In the genomic region with DNA sequence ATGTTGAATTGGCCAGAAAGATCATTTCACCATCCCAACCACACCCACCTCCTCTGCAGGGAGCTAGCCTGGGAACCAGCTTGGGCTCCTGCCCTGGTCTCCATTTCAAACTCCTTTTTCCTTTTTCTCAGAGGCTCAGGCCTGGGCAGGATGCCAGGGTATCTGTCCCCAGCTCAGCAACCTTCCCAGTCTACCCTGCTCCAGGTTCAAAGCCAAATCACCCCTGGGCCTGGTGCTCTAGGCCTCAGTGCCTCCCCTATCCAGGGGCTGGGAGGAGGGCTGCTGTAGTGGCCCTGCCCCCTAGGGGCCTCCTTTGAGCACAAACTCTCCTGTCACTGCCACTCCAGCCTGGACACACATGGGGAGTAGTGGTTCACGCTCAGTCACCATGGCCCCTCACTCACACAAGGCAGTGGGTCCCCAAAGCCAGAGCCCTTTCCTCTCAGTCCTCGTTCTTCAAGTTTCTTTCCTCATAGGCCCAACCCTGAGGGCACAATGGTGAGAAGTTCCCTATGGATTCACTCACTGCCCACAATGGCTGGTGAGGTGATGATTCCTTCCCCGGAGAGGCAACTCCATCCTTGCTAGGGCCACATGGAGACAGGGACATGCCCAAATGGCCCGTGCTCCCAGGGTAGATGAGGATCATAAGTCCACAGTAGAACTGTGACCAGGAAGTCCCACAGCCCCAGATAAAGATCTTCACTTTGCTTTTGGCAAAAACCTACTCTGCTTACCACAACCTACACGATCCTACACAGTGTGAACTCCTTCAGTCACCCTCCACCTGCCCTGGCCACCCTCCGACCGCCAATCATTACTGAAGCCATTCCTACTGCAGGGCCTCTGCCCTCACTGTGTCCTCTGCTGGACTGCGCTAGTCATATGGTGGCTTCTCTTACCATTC, we compare ENCODE assay signal across 8 cellular contexts. TPM values are rescaled to one million over a fixed set of nuclear protein-coding genes. Genes with fewer than 3 reads are reported as not detected.
DNase-seq lines count a peak whose midpoint lies in the region; ATAC-seq and TF ChIP-seq lines count a peak whose summit lies in the region.

No MANE protein-coding gene starts in this region.

- no peak overlapping the region for H2BK20ac ChIP-seq in H9 (ENCODE audit: low read depth, low read length, poor library complexity, severe bottlenecking)

- no peak overlapping the region for H3K56ac ChIP-seq in H9 (ENCODE audit: insufficient read length, low read depth, low read length)

- H2BK12ac ChIP-seq in H9 (ENCODE audit: insufficient read length, low read depth, low read length) = no peak overlapping the region

- H3K4me2 ChIP-seq in H9 (ENCODE audit: insufficient read depth, insufficient read length, low read length) = no peak overlapping the region

- peaks cover 2% of the 10 kb centered on the region; the same call in 1 of the 2 replicates for H3K27me3 ChIP-seq in H9 (ENCODE audit: insufficient read depth, low read length)
- H3K27me3 ChIP-seq in adrenal gland = no peaks in the 10 kb centered on the region
- H3K27me3 ChIP-seq in lower lobe of right lung (ENCODE audit: low read depth) = no peaks in the 10 kb centered on the region

- no peak for TF ChIP-seq POLR2A in adrenal gland (IDR thresholded peaks at IDR 0.05)

- no peaks in the 10 kb centered on the region; a peak in 1 of 5 replicates for H3K9me3 Mint-ChIP-seq in H9

- H3K23ac ChIP-seq in H9 (ENCODE audit: insufficient read length, low read depth, low read length) = no peak overlapping the region

- peak; percentile 17 for DNase-seq in ACHN
- DNase-seq in H9 = peak; percentile 71
- DNase-seq in adrenal gland = peak in 1 of 7 donors; percentile 67
- peak; percentile 58 for DNase-seq in lower lobe of right lung
- DNase-seq in HK-2 (ENCODE audit: unreplicated experiment) = no peak
- DNase-seq in posterior vena cava (ENCODE audit: low spot score) = no peak

- H3K23me2 ChIP-seq in H9 (ENCODE audit: insufficient read length, low read depth, low read length, poor library complexity, severe bottlenecking) = peaks cover 5% of the 10 kb centered on the region

- H3K36me3 Mint-ChIP-seq in H9 (ENCODE audit: insufficient read depth in 1 of 3, low read depth in 3 of 3) = peaks cover 0 to 5% (median 0%) of the 10 kb centered on the region in 3 experiments; a peak in 3 of 7 replicates

- no peaks in the 10 kb centered on the region for H3K9me3 ChIP-seq in H9 (ENCODE audit: control insufficient read depth, low read depth, low read length)
- H3K9me3 ChIP-seq in adrenal gland (replicated peaks in 1 of 3) = no peaks in the 10 kb centered on the region
- H3K9me3 ChIP-seq in lower lobe of right lung = no peaks in the 10 kb centered on the region

- no peak overlapping the region; a peak in 1 of 7 replicates for H3K27ac Mint-ChIP-seq in H9

- H3K79me1 ChIP-seq in H9 (ENCODE audit: insufficient read depth, low read depth, low read length, poor library complexity, severe bottlenecking) = no peaks in the 10 kb centered on the region

- no peak overlapping the region for H2AFZ ChIP-seq in H9 (ENCODE audit: low read length)

- H3K18ac ChIP-seq in H9 (ENCODE audit: insufficient read length, low read depth, low read length) = no peak overlapping the region

- H3K4me1 Mint-ChIP-seq in H9 = peaks cover 15 to 17% of the 10 kb centered on the region in 2 experiments

- H3K27ac ChIP-seq in H9 (ENCODE audit: insufficient read length, low read depth, low read length) = no peak overlapping the region
- peak overlapping the region; percentile 46 to 90 (median 78) for H3K27ac ChIP-seq in adrenal gland
- peak overlapping the region; percentile 73 for H3K27ac ChIP-seq in lower lobe of right lung

- H4K8ac ChIP-seq in H9 (replicated peaks; ENCODE audit: insufficient read length, low read depth, low read length) = no peak overlapping the region

- peaks cover 2% of the 10 kb centered on the region; the same call in 1 of the 2 replicates for H3K4me1 ChIP-seq in H9 (ENCODE audit: insufficient read depth, low read length)
- peaks cover 24 to 56% of the 10 kb centered on the region in 2 donors for H3K4me1 ChIP-seq in adrenal gland (replicated peaks in 1 of 2)
- H3K4me1 ChIP-seq in lower lobe of right lung = peaks cover 68% of the 10 kb centered on the region

- ATAC-seq in lower lobe of right lung = no peak
- ATAC-seq in GM18907 (IDR thresholded peaks at IDR 0.05; ENCODE audit: unreplicated experiment) = no peak
- ATAC-seq in GM18868 (IDR thresholded peaks at IDR 0.05; ENCODE audit: unreplicated experiment) = no peak

- H2AK5ac ChIP-seq in H9 (ENCODE audit: insufficient read length, low read length) = no peak overlapping the region

- H3K36me3 ChIP-seq in adrenal gland (replicated peaks in 1 of 2) = no peaks in the 10 kb centered on the region
- H3K36me3 ChIP-seq in lower lobe of right lung = peaks cover 10% of the 10 kb centered on the region

- H3K4me3 Mint-ChIP-seq in H9 = peak overlapping the region in 1 of 2 experiments; percentile 54; a peak in 2 of 5 replicates

- H3T11ph ChIP-seq in H9 (ENCODE audit: low read length) = no peak overlapping the region

- H4K5ac ChIP-seq in H9 (ENCODE audit: insufficient read length, low read depth, low read length) = no peak overlapping the region

- in situ Hi-C loops in ACHN (cut with HindIII; ENCODE audit: low pct_ligation_motif_present, low pct_unique_long_range_greater_than_20kb, low sequenced_read_pairs) = no loop called here

- H3K79me2 ChIP-seq in H9 (ENCODE audit: insufficient read depth, low read length) = no peaks in the 10 kb centered on the region

- H3K27me3 Mint-ChIP-seq in H9 (ENCODE audit: low read depth) = peaks cover 26% of the 10 kb centered on the region

- H3K4me3 ChIP-seq in adrenal gland (no peak overlapping the region), lower lobe of right lung (no peak overlapping the region)

- H4K91ac ChIP-seq in H9 (ENCODE audit: insufficient read length, low read depth, low read length) = no peak overlapping the region

- no peak overlapping the region for H2BK15ac ChIP-seq in H9 (ENCODE audit: low read depth, low read length)

- intact Hi-C loops in adrenal gland (cut with DNase I) (no loop called here), lower lobe of right lung (cut with DNase I) (no loop called here), posterior vena cava (cut with DNase I) (loop anchor here in 1 of 2 donors (2.0 to 10.0 kb wide), 2 partner anchors 134 to 184 kb away; partner anchors contain the start of genes CDK9 and TOR2A)

- H3K14ac ChIP-seq in H9 (ENCODE audit: insufficient read depth, low read length) = no peak overlapping the region

- H4K20me1 ChIP-seq in H9 (ENCODE audit: control insufficient read depth, insufficient read depth, insufficient read length) = peaks cover 2% of the 10 kb centered on the region

- no peak overlapping the region for H3K4ac ChIP-seq in H9 (ENCODE audit: low read depth, low read length)

- H2BK5ac ChIP-seq in H9 (ENCODE audit: insufficient read length, low read length) = no peak overlapping the region

- no CpG with 5 or more reads among the region's 8 CpGs for WGBS in H9 (ENCODE audit: extremely low coverage, insufficient read length, low lambda C conversion rate)
- 85 to 93% (median 87%) methylated on average over 7 to 8 of the region's 8 CpGs for WGBS in adrenal gland, 4 donors

- no peak overlapping the region for H3K9ac ChIP-seq in H9 (ENCODE audit: extremely low read depth, insufficient read length, low read length)

- no peak overlapping the region for H2BK120ac ChIP-seq in H9 (ENCODE audit: low read depth, low read length, poor library complexity, severe bottlenecking)

- TF ChIP-seq CTCF in H9 (conservative IDR thresholded peaks at IDR 0.05) (peak; percentile 55), adrenal gland (IDR thresholded peaks at IDR 0.05) (no peak), lower lobe of right lung (IDR thresholded peaks at IDR 0.05) (no peak)

RNA-seq across cellular contexts. Expression of gene ST6GALNAC4, which starts 1.6 kb away (rescaled TPM):
- total RNA-seq in H9 (2021) (15.4 and 16.5 TPM in 2 replicates), adrenal gland (10 to 100 TPM in 7 of 8 donors, 1 to 10 TPM in 1; 8.7 to 65.7 (median 24.7) TPM), lower lobe of right lung (45.6 TPM), posterior vena cava (10 to 100 TPM; 27.7 to 32.7 TPM)
- polyA plus RNA-seq in adrenal gland = 1 to 10 TPM; 5.3 to 9.2 (median 8.6) TPM

RNA-seq across cellular contexts. Expression of gene PIP5KL1, which starts 12.1 kb away (rescaled TPM):
- 9.0 and 11.6 TPM in 2 replicates for total RNA-seq in H9 (2021)
- 1 to 10 TPM in 2 of 8 donors, under 1 TPM in 3, not detected in 3; 0.19 to 2.3 (median 0.83) TPM for total RNA-seq in adrenal gland
- polyA plus RNA-seq in adrenal gland = 1 to 10 TPM in 1 of 3 donors, under 1 TPM in 2; 0.22 to 1.5 (median 0.54) TPM
- 11.5 TPM for total RNA-seq in lower lobe of right lung
- 1 to 10 TPM; 1.2 to 1.3 TPM for total RNA-seq in posterior vena cava

RNA-seq across cellular contexts. Expression of gene ST6GALNAC6, which starts 19.1 kb away (rescaled TPM):
- total RNA-seq in H9 (2021) (29.8 and 30.2 TPM in 2 replicates), adrenal gland (100 to 1,000 TPM in 1 of 8 donors, 10 to 100 TPM in 7; 39.1 to 129 (median 68.1) TPM), lower lobe of right lung (82.0 TPM), posterior vena cava (100 to 1,000 TPM in 1 of 2 donors, 10 to 100 TPM in 1; 74.8 to 102 TPM)
- 10 to 100 TPM; 26.7 to 46.9 (median 40.0) TPM for polyA plus RNA-seq in adrenal gland

RNA-seq across cellular contexts. Expression of gene DPM2, which starts 19.2 kb away (rescaled TPM):
- total RNA-seq in H9 (2021) (44.7 and 46.1 TPM in 2 replicates), adrenal gland (10 to 100 TPM; 18.4 to 46.8 (median 31.4) TPM), lower lobe of right lung (33.7 TPM), posterior vena cava (10 to 100 TPM; 22.8 to 23.6 TPM)
- polyA plus RNA-seq in adrenal gland = 10 to 100 TPM; 32.9 to 36.5 (median 35.6) TPM

RNA-seq across cellular contexts. Expression of gene AK1, which starts 41.0 kb away (rescaled TPM):
- total RNA-seq in H9 (2021) (31.6 and 41.9 TPM in 2 replicates), adrenal gland (100 to 1,000 TPM in 3 of 8 donors, 10 to 100 TPM in 5; 51.9 to 136 (median 88.0) TPM), lower lobe of right lung (185 TPM), posterior vena cava (10 to 100 TPM; 65.7 to 67.0 TPM)
- 100 to 1,000 TPM in 2 of 3 donors, 10 to 100 TPM in 1; 60.0 to 242 (median 175) TPM for polyA plus RNA-seq in adrenal gland

Comparison
In these comparisons a context has a peak if more than half of its experiments do, and no peak if none do; other contexts are left out.
1. DNase-seq: peak in ACHN (single experiment), H9 (single experiment) and lower lobe of right lung (single experiment); none in HK-2 (single experiment) and posterior vena cava (single experiment).